26 cellular contexts compared by ENCODE assay signal in genomic region chr5:16903480-16904300, GRCh38. TPM values are rescaled to one million over a fixed set of nuclear protein-coding genes. Genes with fewer than 3 reads are reported as not detected.
DNase-seq lines count a peak whose midpoint lies in the region; ATAC-seq and TF ChIP-seq lines count a peak whose summit lies in the region.
"Had no signal": no experiment of that assay in that cellular context is flagged by ENCODE, and none has a peak within 500 bp of the region (broad histone marks: within the 10 kb centered on the region; RNA-seq: fewer than 3 reads in every experiment).

No MANE protein-coding gene starts in this region.

- no peak overlapping the region for H2AK5ac ChIP-seq in trophoblast cell (ENCODE audit: low read length)

- H3K4me3 Mint-ChIP-seq in GM23338 = no peak overlapping the region
- H3K4me3 Mint-ChIP-seq in endodermal cell = no peak overlapping the region
- H3K4me3 Mint-ChIP-seq: activated naive CD4-positive, alpha-beta T cell treated with anti-CD3 and anti-CD28 coated beads for 36 hours; T-helper 2 cell treated with Interferon-gamma antibody and Interleukin-4, amounts not matched to agents 5 μg/mL and 100 μg/mL, for 36 hours; WTC11 had no signal

- H3K79me1 ChIP-seq in trophoblast cell (ENCODE audit: low read length) = peaks cover 2% of the 10 kb centered on the region

- H3K27me3 ChIP-seq in GM23338 (ENCODE audit: insufficient read depth) (no peaks in the 10 kb centered on the region), Panc1 (ENCODE audit: control insufficient read depth, insufficient read depth, low read length) (no peaks in the 10 kb centered on the region), endodermal cell (ENCODE audit: control insufficient read depth, insufficient read depth, low read length, poor library complexity, severe bottlenecking) (no peaks in the 10 kb centered on the region), trophoblast cell (ENCODE audit: insufficient read depth, low read length) (no peaks in the 10 kb centered on the region)
- H3K27me3 ChIP-seq: cardiac muscle cell, uterus had no signal

- H2AFZ ChIP-seq in GM23338 (no peak overlapping the region), trophoblast cell (ENCODE audit: insufficient read depth, low read length, poor library complexity) (no peak overlapping the region)

- peaks cover 33% of the 10 kb centered on the region for H3K4me1 Mint-ChIP-seq in GM23338
- peaks cover 42% of the 10 kb centered on the region for H3K4me1 Mint-ChIP-seq in endodermal cell

- H3K9me3 Mint-ChIP-seq in GM23338 (peaks cover 2% of the 10 kb centered on the region), endodermal cell (no peaks in the 10 kb centered on the region)
- H3K9me3 Mint-ChIP-seq: T-helper 2 cell treated with Interferon-gamma antibody and Interleukin-4, amounts not matched to agents 5 μg/mL and 100 μg/mL, for 36 hours had no signal

- H4K91ac ChIP-seq in trophoblast cell (ENCODE audit: low read depth, low read length) = no peak overlapping the region

- TF ChIP-seq CTCF in GM23338 (conservative IDR thresholded peaks at IDR 0.05; ENCODE audit: low read depth in 2 of 2) (no peak), Panc1 (IDR thresholded peaks at IDR 0.05) (no peak), endodermal cell (conservative IDR thresholded peaks at IDR 0.05) (no peak)

- H3F3A ChIP-seq in GM23338 (replicated peaks; ENCODE audit: low read depth) = 0 out of 2 replicates have a peak, but pooled peaks cover 3% of the 10 kb centered on the region

- no peaks in the 10 kb centered on the region for H3K36me3 ChIP-seq in GM23338 (ENCODE audit: insufficient read depth)
- H3K36me3 ChIP-seq in Panc1 (ENCODE audit: control insufficient read depth, insufficient read depth, low read length) = no peaks in the 10 kb centered on the region; the same call in 1 of the 2 replicates
- peaks cover 34% of the 10 kb centered on the region for H3K36me3 ChIP-seq in endodermal cell (ENCODE audit: control insufficient read depth, insufficient read depth, low read length)
- H3K36me3 ChIP-seq in trophoblast cell (ENCODE audit: control insufficient read depth in 1 of 2, insufficient read depth in 2 of 2, low read length in 2 of 2) = no peaks in the 10 kb centered on the region
- H3K36me3 ChIP-seq: cardiac muscle cell, lower lobe of right lung, uterus had no signal

- in situ Hi-C loops in Panc1 (cut with HindIII; ENCODE audit: low pct_unique_long_range_greater_than_20kb, low sequenced_read_pairs) (no loop called here), KBM-7 (cut with MboI; ENCODE audit: low pct_unique_long_range_greater_than_20kb, low sequenced_read_pairs) (no loop called here)

- BruUV-seq in Panc1 (replicated peaks; lab: Mats Ljungman, UMichigan) = no TSS peak

- no peak overlapping the region for H4K12ac ChIP-seq in trophoblast cell (ENCODE audit: low read depth, low read length)

- DNase-seq in GM23338 (ENCODE audit: low spot score) = no peak
- DNase-seq in Panc1 (ENCODE audit: low read depth, low spot score) = no peak
- DNase-seq in endodermal cell = no peak
- DNase-seq in trophoblast cell = peak; percentile 77 to 91
- no peak for DNase-seq in HK-2 (ENCODE audit: unreplicated experiment)
- no peak for DNase-seq in KBM-7
- DNase-seq: activated CD4-positive, alpha-beta T cell treated with anti-CD3 and anti-CD28 coated beads, Interleukin-2, amount 50 U/mL, for 1 hour; activated naive CD4-positive, alpha-beta T cell treated with anti-CD3 and anti-CD28 coated beads for 36 hours; amygdala; cortex of kidney; glutamatergic neuron; kidney glomerular epithelial cell; lower lobe of right lung; NCI-H1048; NCI-H1694 treated with DMSO at 0.1 percent for 48 hours; NCI-H526 treated with DMSO at 0.1 percent for 48 hours; RPMI8226; uterus had no signal

- H3K79me2 ChIP-seq in GM23338 (replicated peaks; ENCODE audit: insufficient read depth) = peaks cover 93% of the 10 kb centered on the region
- peaks cover 5% of the 10 kb centered on the region for H3K79me2 ChIP-seq in trophoblast cell (ENCODE audit: control insufficient read depth, insufficient read depth, low read length, poor library complexity)

- H3K4me3 ChIP-seq in GM23338 = no peak overlapping the region
- H3K4me3 ChIP-seq in Panc1 (ENCODE audit: low read depth in 2 of 2, low read length in 2 of 2) = no peak overlapping the region
- no peak overlapping the region for H3K4me3 ChIP-seq in endodermal cell (ENCODE audit: low read length)
- no peak overlapping the region for H3K4me3 ChIP-seq in trophoblast cell (ENCODE audit: low read depth, low read length)
- H3K4me3 ChIP-seq: cardiac muscle cell, lower lobe of right lung, uterus had no signal

- 0 out of 2 replicates have a peak, but pooled peaks cover 3% of the 10 kb centered on the region for H4K20me1 ChIP-seq in GM23338 (replicated peaks; ENCODE audit: insufficient read depth)

- H3K27ac ChIP-seq in GM23338 (ENCODE audit: low read depth) (no peak overlapping the region), Panc1 (ENCODE audit: low read length) (peak overlapping the region; percentile 70), endodermal cell (ENCODE audit: low read depth, low read length) (no peak overlapping the region), trophoblast cell (ENCODE audit: low read depth, low read length) (peak overlapping the region; percentile 5)
- H3K27ac ChIP-seq: C4-2B, cardiac muscle cell, KMS-11, lower lobe of right lung, uterus had no signal

- no peak overlapping the region for H2BK12ac ChIP-seq in trophoblast cell (ENCODE audit: low read length)

- H2BK120ac ChIP-seq in trophoblast cell (ENCODE audit: insufficient read depth, low read length, poor library complexity) = no peak overlapping the region

- H2BK5ac ChIP-seq in trophoblast cell (ENCODE audit: low read depth, low read length, poor library complexity) = no peak overlapping the region

- intact Hi-C loops in Panc1 (cut with micrococcal nuclease; ENCODE audit: unreplicated experiment) = no loop called here

- H3K9me3 ChIP-seq in Panc1 (ENCODE audit: control insufficient read depth, insufficient read depth, low read depth, low read length) = no peaks in the 10 kb centered on the region
- no peaks in the 10 kb centered on the region for H3K9me3 ChIP-seq in endodermal cell (ENCODE audit: control insufficient read depth, low read length)
- H3K9me3 ChIP-seq in trophoblast cell (ENCODE audit: insufficient read depth, low read depth, low read length) = no peaks in the 10 kb centered on the region
- H3K9me3 ChIP-seq: lower lobe of right lung, uterus had no signal

- WGBS in endodermal cell (ENCODE audit: insufficient coverage in 1 of 2, insufficient read length in 1 of 2), 2 experiments = 90 to 100% methylated on average over 4 to 7 of the region's 7 CpGs
- no CpG with 5 or more reads among the region's 7 CpGs for WGBS in trophoblast cell (ENCODE audit: extremely low coverage, insufficient coverage, insufficient read length)

- H3K4ac ChIP-seq in trophoblast cell (ENCODE audit: low read depth, low read length) = no peak overlapping the region

- H3K36me3 Mint-ChIP-seq in GM23338 (ENCODE audit: low read depth) = peaks cover 2% of the 10 kb centered on the region
- H3K36me3 Mint-ChIP-seq in endodermal cell (ENCODE audit: low read depth) = peaks cover 6% of the 10 kb centered on the region

- no peaks in the 10 kb centered on the region for H3K9me2 ChIP-seq in GM23338 (ENCODE audit: insufficient read depth)

- no peak overlapping the region for H3K14ac ChIP-seq in trophoblast cell (ENCODE audit: low read length)

- H3K27ac Mint-ChIP-seq in GM23338 (peak overlapping the region; percentile 0), endodermal cell (peak overlapping the region; percentile 66)
- H3K27ac Mint-ChIP-seq: activated naive CD4-positive, alpha-beta T cell treated with anti-CD3 and anti-CD28 coated beads for 36 hours; T-helper 2 cell treated with Interferon-gamma antibody and Interleukin-4, amounts not matched to agents 5 μg/mL and 100 μg/mL, for 36 hours had no signal

- H3K4me2 ChIP-seq in GM23338 (no peak overlapping the region), trophoblast cell (ENCODE audit: low read length) (no peak overlapping the region)
- H3K4me2 ChIP-seq: KMS-11 had no signal

- H3K9ac ChIP-seq in endodermal cell (ENCODE audit: extremely low read depth, low read length, poor library complexity, severe bottlenecking) (no peak overlapping the region), trophoblast cell (ENCODE audit: low read length) (no peak overlapping the region)
- H3K9ac ChIP-seq: KMS-11 had no signal

- H4K8ac ChIP-seq in trophoblast cell (ENCODE audit: low read depth, low read length) = no peak overlapping the region

- POLR2A ChIA-PET in Panc1 (lab: Charles Lee) = no interaction called here

- H3K23ac ChIP-seq in trophoblast cell (ENCODE audit: low read length) = no peak overlapping the region

- H3K4me1 ChIP-seq in GM23338 (ENCODE audit: insufficient read depth) (peaks cover 26% of the 10 kb centered on the region), Panc1 (ENCODE audit: control insufficient read depth, insufficient read depth, low read length) (peaks cover 66% of the 10 kb centered on the region), endodermal cell (ENCODE audit: control insufficient read depth, insufficient read depth, low read length) (peaks cover 12% of the 10 kb centered on the region), trophoblast cell (ENCODE audit: control insufficient read depth in 1 of 2, insufficient read depth in 2 of 2, low read length in 2 of 2) (peaks cover 11 to 21% of the 10 kb centered on the region in 2 experiments)
- H3K4me1 ChIP-seq: uterus had no signal

- CTCF ChIA-PET in Panc1 (lab: Charles Lee) = no interaction called here

- H3K27me3 Mint-ChIP-seq in GM23338 (ENCODE audit: insufficient read depth, low read depth, poor library complexity) (peaks cover 5% of the 10 kb centered on the region), endodermal cell (ENCODE audit: insufficient read depth) (no peaks in the 10 kb centered on the region)

- ATAC-seq in GM23338 (no peak), Panc1 (no peak), GM19463 (IDR thresholded peaks at IDR 0.05; ENCODE audit: unreplicated experiment) (no peak), GM18868 (IDR thresholded peaks at IDR 0.05; ENCODE audit: unreplicated experiment) (no peak)
- ATAC-seq: sciatic nerve, WTC11 had no signal

- peak overlapping the region; percentile 46 for H3K18ac ChIP-seq in trophoblast cell (ENCODE audit: low read length)

TF ChIP-seq in GM23338, 12 proteins besides CTCF, POLR2A, EP300 and RAD21 (continues in another document):
- TF ChIP-seq NANOG (IDR thresholded peaks at IDR 0.05; ENCODE audit: borderline replicate concordance) (no peak), STAT1 (IDR thresholded peaks at IDR 0.05; ENCODE audit: unreplicated experiment) (no peak), JUNB (IDR thresholded peaks at IDR 0.05; ENCODE audit: unreplicated experiment) (no peak), EZH2phosphoT487 (IDR thresholded peaks at IDR 0.05; ENCODE audit: unreplicated experiment) (no peak)

RNA-seq across cellular contexts. Expression of gene MYO10, which starts 32.4 kb away (rescaled TPM):
- 114 and 119 TPM in 2 replicates for total RNA-seq in GM23338 (2014; rRNA removed; shearing (Covaris generic))
- 276 TPM in 2 replicates for polyA plus RNA-seq in GM23338 (2016; fragmentation: Nextera tagmentation; extraction: Ambion mirVana)
- total RNA-seq in Panc1 (2021; ENCODE audit: unreplicated experiment) (71.9 TPM), endodermal cell (10 to 100 TPM; 40.0 to 89.2 TPM)
- 68.6 TPM for polyA plus RNA-seq in Panc1 (2012; ENCODE audit: insufficient read length)
- 50.6 TPM for polyA plus RNA-seq in endodermal cell (2013, experiment 1 of 2)
- polyA plus RNA-seq in endodermal cell (2013, experiment 2 of 2) = 51.3 TPM
- polyA plus RNA-seq in trophoblast cell (2013) = 79.9 and 84.9 TPM in 2 replicates

Comparison
In these comparisons a context has a peak if more than half of its experiments do, and no peak if none do; other contexts are left out.
1. DNase-seq: peak in trophoblast cell (2 of 2); none in GM23338 (single experiment), Panc1 (single experiment), endodermal cell (single experiment), HK-2 (single experiment) and KBM-7 (single experiment).
2. H3K27ac ChIP-seq: peak in Panc1 (single experiment) and trophoblast cell (single experiment); none in GM23338 (single experiment) and endodermal cell (single experiment).